ENCODE assay signal across 1 cellular context in the genomic region with DNA sequence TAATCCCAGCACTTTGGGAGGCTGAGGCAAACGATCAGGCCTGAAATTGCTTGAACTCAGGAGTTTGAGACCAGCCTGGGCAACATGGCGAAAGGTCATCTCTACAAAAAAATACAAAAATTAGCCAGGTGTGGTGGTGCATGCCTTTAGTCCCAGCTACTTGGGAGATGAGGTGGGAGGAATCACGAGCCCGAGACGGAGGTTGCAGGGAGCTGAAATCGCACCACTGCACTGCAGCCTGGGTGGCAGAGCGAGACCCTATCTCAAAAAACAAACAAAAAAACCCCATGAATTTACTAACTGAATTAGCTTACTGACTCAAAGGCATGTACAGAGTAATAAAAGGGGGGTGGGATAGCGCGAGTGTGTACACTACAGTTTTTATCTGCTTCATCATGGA.
TF ChIP-seq lines count a peak whose summit lies in the region.

No MANE protein-coding gene starts in this region.

TF ChIP-seq in GM23338, 12 proteins besides CTCF, POLR2A, EP300 and RAD21 (continued from another document):
- TF ChIP-seq ZNF331 (CRISPR knock-in tag; IDR thresholded peaks at IDR 0.05; ENCODE audit: low read depth): no peak
